1 cellular context compared by ENCODE assay signal in the genomic region with DNA sequence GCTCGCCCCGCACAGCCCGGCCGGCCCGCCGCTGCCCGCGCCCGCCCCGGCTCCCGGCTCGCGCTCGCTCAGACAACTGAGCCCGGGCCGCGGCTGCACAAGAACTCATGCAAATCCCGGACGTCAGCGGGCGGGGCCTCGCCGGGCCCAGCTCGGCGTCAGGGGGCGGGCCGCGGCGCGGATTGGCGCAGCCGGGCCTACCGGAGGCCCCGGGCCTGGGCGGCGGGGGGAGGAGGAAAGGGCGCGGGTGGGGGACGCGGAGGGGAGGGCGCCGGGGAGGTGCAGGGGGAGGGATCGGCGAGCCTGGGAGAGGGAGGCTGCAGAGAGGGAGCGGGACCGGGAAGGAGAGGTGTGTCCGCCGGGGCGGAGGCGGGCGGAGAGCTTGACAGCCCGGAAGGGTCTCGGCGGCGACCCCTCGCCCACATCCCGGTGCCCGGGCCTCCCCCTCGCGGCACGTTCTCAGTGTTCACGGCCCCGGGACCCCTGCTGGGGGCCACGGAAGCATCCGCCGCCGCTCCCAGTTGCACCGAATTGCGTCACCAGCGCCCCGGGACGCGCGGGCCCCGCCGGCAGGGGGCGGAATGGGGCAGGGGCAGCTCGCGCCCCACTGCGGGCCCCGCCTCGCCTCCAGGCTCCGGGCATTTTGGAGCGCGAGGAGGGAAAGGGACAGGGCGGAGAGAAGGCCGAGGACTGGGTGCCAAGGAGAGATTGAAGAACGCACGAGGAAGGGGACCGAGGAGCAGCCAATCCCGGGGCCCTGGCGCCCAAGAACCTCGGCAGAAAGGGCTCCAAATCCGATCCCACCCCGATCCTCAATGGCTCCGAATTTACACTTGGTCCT.
TF ChIP-seq lines count a peak whose summit lies in the region.

A gene (minus strand): TSS at position 78 of the 841 bp plus-strand sequence. CDS start 189 bp downstream, outside the sequence.

TF ChIP-seq in HepG2, 621 proteins besides CTCF, POLR2A, EP300 and RAD21 (continued from another document and continues in another):
- TF ChIP-seq, protein P1, sequence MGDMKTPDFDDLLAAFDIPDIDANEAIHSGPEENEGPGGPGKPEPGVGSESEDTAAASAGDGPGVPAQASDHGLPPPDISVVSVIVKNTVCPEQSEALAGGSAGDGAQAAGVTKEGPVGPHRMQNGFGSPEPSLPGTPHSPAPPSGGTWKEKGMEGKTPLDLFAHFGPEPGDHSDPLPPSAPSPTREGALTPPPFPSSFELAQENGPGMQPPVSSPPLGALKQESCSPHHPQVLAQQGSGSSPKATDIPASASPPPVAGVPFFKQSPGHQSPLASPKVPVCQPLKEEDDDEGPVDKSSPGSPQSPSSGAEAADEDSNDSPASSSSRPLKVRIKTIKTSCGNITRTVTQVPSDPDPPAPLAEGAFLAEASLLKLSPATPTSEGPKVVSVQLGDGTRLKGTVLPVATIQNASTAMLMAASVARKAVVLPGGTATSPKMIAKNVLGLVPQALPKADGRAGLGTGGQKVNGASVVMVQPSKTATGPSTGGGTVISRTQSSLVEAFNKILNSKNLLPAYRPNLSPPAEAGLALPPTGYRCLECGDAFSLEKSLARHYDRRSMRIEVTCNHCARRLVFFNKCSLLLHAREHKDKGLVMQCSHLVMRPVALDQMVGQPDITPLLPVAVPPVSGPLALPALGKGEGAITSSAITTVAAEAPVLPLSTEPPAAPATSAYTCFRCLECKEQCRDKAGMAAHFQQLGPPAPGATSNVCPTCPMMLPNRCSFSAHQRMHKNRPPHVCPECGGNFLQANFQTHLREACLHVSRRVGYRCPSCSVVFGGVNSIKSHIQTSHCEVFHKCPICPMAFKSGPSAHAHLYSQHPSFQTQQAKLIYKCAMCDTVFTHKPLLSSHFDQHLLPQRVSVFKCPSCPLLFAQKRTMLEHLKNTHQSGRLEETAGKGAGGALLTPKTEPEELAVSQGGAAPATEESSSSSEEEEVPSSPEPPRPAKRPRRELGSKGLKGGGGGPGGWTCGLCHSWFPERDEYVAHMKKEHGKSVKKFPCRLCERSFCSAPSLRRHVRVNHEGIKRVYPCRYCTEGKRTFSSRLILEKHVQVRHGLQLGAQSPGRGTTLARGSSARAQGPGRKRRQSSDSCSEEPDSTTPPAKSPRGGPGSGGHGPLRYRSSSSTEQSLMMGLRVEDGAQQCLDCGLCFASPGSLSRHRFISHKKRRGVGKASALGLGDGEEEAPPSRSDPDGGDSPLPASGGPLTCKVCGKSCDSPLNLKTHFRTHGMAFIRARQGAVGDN (CRISPR knock-in tag; IDR thresholded peaks at IDR 0.05), result peak; percentile 90
- TF ChIP-seq, protein P2, sequence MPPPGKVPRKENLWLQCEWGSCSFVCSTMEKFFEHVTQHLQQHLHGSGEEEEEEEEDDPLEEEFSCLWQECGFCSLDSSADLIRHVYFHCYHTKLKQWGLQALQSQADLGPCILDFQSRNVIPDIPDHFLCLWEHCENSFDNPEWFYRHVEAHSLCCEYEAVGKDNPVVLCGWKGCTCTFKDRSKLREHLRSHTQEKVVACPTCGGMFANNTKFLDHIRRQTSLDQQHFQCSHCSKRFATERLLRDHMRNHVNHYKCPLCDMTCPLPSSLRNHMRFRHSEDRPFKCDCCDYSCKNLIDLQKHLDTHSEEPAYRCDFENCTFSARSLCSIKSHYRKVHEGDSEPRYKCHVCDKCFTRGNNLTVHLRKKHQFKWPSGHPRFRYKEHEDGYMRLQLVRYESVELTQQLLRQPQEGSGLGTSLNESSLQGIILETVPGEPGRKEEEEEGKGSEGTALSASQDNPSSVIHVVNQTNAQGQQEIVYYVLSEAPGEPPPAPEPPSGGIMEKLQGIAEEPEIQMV (CRISPR knock-in tag; IDR thresholded peaks at IDR 0.05; ENCODE audit: low read depth), result no peak
- no peak for TF ChIP-seq ONECUT2 (CRISPR knock-in tag; IDR thresholded peaks at IDR 0.05)
- TF ChIP-seq HNRNPK (IDR thresholded peaks at IDR 0.05; ENCODE audit: low read depth, low read length, poor library complexity, severe bottlenecking), result peak; percentile 98
- TF ChIP-seq MTA3 (CRISPR knock-in tag; IDR thresholded peaks at IDR 0.05), result no peak
- TF ChIP-seq, protein P3, sequence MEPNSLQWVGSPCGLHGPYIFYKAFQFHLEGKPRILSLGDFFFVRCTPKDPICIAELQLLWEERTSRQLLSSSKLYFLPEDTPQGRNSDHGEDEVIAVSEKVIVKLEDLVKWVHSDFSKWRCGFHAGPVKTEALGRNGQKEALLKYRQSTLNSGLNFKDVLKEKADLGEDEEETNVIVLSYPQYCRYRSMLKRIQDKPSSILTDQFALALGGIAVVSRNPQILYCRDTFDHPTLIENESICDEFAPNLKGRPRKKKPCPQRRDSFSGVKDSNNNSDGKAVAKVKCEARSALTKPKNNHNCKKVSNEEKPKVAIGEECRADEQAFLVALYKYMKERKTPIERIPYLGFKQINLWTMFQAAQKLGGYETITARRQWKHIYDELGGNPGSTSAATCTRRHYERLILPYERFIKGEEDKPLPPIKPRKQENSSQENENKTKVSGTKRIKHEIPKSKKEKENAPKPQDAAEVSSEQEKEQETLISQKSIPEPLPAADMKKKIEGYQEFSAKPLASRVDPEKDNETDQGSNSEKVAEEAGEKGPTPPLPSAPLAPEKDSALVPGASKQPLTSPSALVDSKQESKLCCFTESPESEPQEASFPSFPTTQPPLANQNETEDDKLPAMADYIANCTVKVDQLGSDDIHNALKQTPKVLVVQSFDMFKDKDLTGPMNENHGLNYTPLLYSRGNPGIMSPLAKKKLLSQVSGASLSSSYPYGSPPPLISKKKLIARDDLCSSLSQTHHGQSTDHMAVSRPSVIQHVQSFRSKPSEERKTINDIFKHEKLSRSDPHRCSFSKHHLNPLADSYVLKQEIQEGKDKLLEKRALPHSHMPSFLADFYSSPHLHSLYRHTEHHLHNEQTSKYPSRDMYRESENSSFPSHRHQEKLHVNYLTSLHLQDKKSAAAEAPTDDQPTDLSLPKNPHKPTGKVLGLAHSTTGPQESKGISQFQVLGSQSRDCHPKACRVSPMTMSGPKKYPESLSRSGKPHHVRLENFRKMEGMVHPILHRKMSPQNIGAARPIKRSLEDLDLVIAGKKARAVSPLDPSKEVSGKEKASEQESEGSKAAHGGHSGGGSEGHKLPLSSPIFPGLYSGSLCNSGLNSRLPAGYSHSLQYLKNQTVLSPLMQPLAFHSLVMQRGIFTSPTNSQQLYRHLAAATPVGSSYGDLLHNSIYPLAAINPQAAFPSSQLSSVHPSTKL (CRISPR knock-in tag; IDR thresholded peaks at IDR 0.05), result peak; percentile 68; the same call in 1 of the 2 replicates
- no peak for TF ChIP-seq ZNF317 (CRISPR knock-in tag; IDR thresholded peaks at IDR 0.05)
- no peak for TF ChIP-seq ZNF251 (CRISPR knock-in tag; IDR thresholded peaks at IDR 0.05)
- TF ChIP-seq ZNF616 (CRISPR knock-in tag; IDR thresholded peaks at IDR 0.05; ENCODE audit: low read depth), result peak; percentile 33; the same call in 1 of the 2 replicates
- TF ChIP-seq KDM2A (CRISPR knock-in tag; IDR thresholded peaks at IDR 0.05; ENCODE audit: borderline replicate concordance, low read depth), result peak; percentile 84
- peak; percentile 88; the same call in 1 of the 2 replicates for TF ChIP-seq KLF6 (CRISPR knock-in tag; IDR thresholded peaks at IDR 0.05)
- no peak for TF ChIP-seq MAFF (IDR thresholded peaks at IDR 0.05; ENCODE audit: low read depth, low read length)
- no peak for TF ChIP-seq BRCA1 (CRISPR knock-in tag; IDR thresholded peaks at IDR 0.05)
- no peak for TF ChIP-seq ZNF337 (CRISPR knock-in tag; IDR thresholded peaks at IDR 0.05; ENCODE audit: borderline replicate concordance, low read depth)
- TF ChIP-seq, protein P4, sequence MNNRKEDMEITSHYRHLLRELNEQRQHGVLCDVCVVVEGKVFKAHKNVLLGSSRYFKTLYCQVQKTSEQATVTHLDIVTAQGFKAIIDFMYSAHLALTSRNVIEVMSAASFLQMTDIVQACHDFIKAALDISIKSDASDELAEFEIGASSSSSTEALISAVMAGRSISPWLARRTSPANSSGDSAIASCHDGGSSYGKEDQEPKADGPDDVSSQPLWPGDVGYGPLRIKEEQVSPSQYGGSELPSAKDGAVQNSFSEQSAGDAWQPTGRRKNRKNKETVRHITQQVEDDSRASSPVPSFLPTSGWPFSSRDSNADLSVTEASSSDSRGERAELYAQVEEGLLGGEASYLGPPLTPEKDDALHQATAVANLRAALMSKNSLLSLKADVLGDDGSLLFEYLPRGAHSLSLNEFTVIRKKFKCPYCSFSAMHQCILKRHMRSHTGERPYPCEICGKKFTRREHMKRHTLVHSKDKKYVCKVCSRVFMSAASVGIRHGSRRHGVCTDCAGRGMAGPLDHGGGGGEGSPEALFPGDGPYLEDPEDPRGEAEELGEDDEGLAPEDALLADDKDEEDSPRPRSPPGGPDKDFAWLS (CRISPR knock-in tag; IDR thresholded peaks at IDR 0.05; ENCODE audit: borderline replicate concordance), result no peak
- TF ChIP-seq, protein P5, sequence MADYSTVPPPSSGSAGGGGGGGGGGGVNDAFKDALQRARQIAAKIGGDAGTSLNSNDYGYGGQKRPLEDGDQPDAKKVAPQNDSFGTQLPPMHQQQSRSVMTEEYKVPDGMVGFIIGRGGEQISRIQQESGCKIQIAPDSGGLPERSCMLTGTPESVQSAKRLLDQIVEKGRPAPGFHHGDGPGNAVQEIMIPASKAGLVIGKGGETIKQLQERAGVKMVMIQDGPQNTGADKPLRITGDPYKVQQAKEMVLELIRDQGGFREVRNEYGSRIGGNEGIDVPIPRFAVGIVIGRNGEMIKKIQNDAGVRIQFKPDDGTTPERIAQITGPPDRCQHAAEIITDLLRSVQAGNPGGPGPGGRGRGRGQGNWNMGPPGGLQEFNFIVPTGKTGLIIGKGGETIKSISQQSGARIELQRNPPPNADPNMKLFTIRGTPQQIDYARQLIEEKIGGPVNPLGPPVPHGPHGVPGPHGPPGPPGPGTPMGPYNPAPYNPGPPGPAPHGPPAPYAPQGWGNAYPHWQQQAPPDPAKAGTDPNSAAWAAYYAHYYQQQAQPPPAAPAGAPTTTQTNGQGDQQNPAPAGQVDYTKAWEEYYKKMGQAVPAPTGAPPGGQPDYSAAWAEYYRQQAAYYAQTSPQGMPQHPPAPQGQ (CRISPR knock-in tag; IDR thresholded peaks at IDR 0.05; ENCODE audit: borderline replicate concordance), result no peak
- TF ChIP-seq, protein P6, sequence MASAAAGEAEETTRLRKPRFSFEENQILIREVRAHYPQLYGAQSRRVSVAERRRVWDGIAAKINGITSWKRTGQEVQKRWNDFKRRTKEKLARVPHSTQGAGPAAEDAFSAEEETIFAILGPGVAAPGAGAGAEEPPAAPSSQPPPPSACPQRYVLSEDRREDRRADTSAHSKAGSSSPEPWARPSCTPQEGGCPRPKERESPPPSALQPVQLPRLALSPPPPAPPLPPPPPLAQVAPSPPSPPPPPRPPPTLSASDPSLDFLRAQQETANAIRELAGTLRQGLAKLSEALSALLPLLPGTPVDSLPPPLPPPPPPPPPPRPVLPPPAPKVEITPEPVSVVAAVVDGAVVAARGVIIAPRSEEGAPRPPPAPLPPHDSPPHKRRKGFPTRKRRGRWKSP (CRISPR knock-in tag; IDR thresholded peaks at IDR 0.05), result peak; percentile 88; the same call in 1 of the 2 replicates
- TF ChIP-seq ZMYM2 (CRISPR knock-in tag; IDR thresholded peaks at IDR 0.05), result peak; percentile 89; the same call in 1 of the 2 replicates
- TF ChIP-seq MTF2 (CRISPR knock-in tag; IDR thresholded peaks at IDR 0.05; ENCODE audit: borderline replicate concordance), result peak; percentile 28; the same call in 1 of the 2 replicates
- TF ChIP-seq FOXJ3 (CRISPR knock-in tag; IDR thresholded peaks at IDR 0.05; ENCODE audit: borderline replicate concordance), result no peak
- no peak for TF ChIP-seq ZNF75D (CRISPR knock-in tag; IDR thresholded peaks at IDR 0.05; ENCODE audit: borderline replicate concordance)
- no peak; the same call in none of the 2 replicates for TF ChIP-seq HOXA5 (CRISPR knock-in tag; IDR thresholded peaks at IDR 0.05)
- peak; percentile 77; the same call in 1 of the 2 replicates for TF ChIP-seq RCOR2 (CRISPR knock-in tag; IDR thresholded peaks at IDR 0.05)
- no peak for TF ChIP-seq ZKSCAN5 (CRISPR knock-in tag; IDR thresholded peaks at IDR 0.05)
- peak; percentile 62; the same call in 1 of the 2 replicates for TF ChIP-seq ZNF678 (CRISPR knock-in tag; IDR thresholded peaks at IDR 0.05)
- no peak for TF ChIP-seq HDAC6 (IDR thresholded peaks at IDR 0.05; ENCODE audit: low read depth, low read length)
- no peak for TF ChIP-seq MATR3 (CRISPR knock-in tag; IDR thresholded peaks at IDR 0.05)
- TF ChIP-seq, protein P7, sequence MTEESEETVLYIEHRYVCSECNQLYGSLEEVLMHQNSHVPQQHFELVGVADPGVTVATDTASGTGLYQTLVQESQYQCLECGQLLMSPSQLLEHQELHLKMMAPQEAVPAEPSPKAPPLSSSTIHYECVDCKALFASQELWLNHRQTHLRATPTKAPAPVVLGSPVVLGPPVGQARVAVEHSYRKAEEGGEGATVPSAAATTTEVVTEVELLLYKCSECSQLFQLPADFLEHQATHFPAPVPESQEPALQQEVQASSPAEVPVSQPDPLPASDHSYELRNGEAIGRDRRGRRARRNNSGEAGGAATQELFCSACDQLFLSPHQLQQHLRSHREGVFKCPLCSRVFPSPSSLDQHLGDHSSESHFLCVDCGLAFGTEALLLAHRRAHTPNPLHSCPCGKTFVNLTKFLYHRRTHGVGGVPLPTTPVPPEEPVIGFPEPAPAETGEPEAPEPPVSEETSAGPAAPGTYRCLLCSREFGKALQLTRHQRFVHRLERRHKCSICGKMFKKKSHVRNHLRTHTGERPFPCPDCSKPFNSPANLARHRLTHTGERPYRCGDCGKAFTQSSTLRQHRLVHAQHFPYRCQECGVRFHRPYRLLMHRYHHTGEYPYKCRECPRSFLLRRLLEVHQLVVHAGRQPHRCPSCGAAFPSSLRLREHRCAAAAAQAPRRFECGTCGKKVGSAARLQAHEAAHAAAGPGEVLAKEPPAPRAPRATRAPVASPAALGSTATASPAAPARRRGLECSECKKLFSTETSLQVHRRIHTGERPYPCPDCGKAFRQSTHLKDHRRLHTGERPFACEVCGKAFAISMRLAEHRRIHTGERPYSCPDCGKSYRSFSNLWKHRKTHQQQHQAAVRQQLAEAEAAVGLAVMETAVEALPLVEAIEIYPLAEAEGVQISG (CRISPR knock-in tag; IDR thresholded peaks at IDR 0.05), result peak; percentile 80
- TF ChIP-seq, protein P8, sequence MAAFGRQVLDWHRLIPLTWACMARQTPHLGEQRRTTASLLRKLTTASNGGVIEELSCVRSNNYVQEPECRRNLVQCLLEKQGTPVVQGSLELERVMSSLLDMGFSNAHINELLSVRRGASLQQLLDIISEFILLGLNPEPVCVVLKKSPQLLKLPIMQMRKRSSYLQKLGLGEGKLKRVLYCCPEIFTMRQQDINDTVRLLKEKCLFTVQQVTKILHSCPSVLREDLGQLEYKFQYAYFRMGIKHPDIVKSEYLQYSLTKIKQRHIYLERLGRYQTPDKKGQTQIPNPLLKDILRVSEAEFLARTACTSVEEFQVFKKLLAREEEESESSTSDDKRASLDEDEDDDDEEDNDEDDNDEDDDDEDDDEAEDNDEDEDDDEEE (CRISPR knock-in tag; IDR thresholded peaks at IDR 0.05), result no peak
- 0 out of 2 replicates have a peak, but pooled peaks have one; percentile 17 for TF ChIP-seq ZNF232 (CRISPR knock-in tag; IDR thresholded peaks at IDR 0.05; ENCODE audit: borderline replicate concordance)
- TF ChIP-seq ZNF558 (CRISPR knock-in tag; IDR thresholded peaks at IDR 0.05; ENCODE audit: borderline replicate concordance), result peak; percentile 72; the same call in 1 of the 2 replicates
- no peak for TF ChIP-seq SIX4 (CRISPR knock-in tag; IDR thresholded peaks at IDR 0.05)
- TF ChIP-seq, protein P9, sequence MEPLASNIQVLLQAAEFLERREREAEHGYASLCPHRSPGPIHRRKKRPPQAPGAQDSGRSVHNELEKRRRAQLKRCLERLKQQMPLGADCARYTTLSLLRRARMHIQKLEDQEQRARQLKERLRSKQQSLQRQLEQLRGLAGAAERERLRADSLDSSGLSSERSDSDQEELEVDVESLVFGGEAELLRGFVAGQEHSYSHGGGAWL (CRISPR knock-in tag; IDR thresholded peaks at IDR 0.05), result peak; percentile 53; the same call in 1 of the 2 replicates
- TF ChIP-seq SRSF4 (IDR thresholded peaks at IDR 0.05; ENCODE audit: low read depth, low read length, poor library complexity, severe bottlenecking), result no peak
